Comparison of ENCODE assay signal across 1 cellular context in the genomic region with DNA sequence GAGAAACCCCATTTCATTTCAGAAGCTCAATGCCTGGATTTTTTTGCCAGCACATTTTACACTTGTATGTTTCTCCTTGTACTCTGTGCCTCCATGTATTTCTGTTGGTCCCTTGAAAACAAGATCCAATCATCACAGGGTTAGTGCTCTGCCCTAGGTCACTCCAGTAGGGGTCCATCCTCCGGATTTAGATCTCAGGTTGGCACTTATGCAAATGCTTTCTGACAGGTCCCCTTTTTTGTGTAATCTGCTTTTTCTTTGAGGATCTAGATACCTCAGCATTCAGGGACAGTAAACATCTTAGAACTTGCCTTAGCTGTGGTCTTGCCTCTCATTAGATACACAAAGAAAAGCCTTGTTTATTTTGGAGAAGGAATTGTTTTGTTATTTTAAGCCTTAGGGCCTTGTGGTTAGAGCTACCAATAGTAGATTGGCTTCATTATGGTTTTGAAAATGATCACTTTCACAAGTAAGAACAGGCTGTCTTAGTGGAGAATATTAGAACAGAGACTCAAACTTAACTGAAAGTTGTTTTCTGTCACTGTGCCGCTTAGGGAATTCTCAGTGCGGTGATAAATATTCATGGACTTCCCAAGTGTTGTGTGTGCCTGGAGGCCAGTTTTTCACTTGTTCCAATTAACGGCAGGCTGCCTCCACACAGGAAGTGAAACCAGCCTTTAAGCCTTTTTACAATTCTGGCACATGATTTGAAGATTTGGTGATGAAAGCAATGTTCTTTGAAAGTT.
TF ChIP-seq lines count a peak whose summit lies in the region.

No MANE protein-coding gene starts in this region.

TF ChIP-seq in endothelial cell of umbilical vein, 7 proteins besides CTCF, POLR2A, EP300 and RAD21 (continued from another document):
- TF ChIP-seq EZH2 (IDR thresholded peaks at IDR 0.05; ENCODE audit: borderline replicate concordance, low read depth, low read length, severe bottlenecking) = no peak
